In genomic region chrX:110045421-110045820, GRCh38 we compare ENCODE assay signal across 20 cellular contexts. TPM values are rescaled to one million over a fixed set of nuclear protein-coding genes. Genes with fewer than 3 reads are reported as not detected.
DNase-seq lines count a peak whose midpoint lies in the region; ATAC-seq and TF ChIP-seq lines count a peak whose summit lies in the region.
"Had no signal": no experiment of that assay in that cellular context is flagged by ENCODE, and none has a peak within 500 bp of the region (broad histone marks: within the 10 kb centered on the region; RNA-seq: fewer than 3 reads in every experiment).

No MANE protein-coding gene starts in this region.

- peaks cover 4% of the 10 kb centered on the region; the same call in 1 of the 2 replicates for H3K27me3 ChIP-seq in HUES48 (ENCODE audit: control insufficient read depth, insufficient read depth, low read length)
- no peaks in the 10 kb centered on the region for H3K27me3 ChIP-seq in GM23338 (ENCODE audit: insufficient read depth)
- H3K27me3 ChIP-seq in Peyer's patch = no peaks in the 10 kb centered on the region

- no peaks in the 10 kb centered on the region for H3K79me2 ChIP-seq in GM23338 (replicated peaks; ENCODE audit: insufficient read depth)

- H3F3A ChIP-seq in GM23338 (replicated peaks; ENCODE audit: low read depth) = no peaks in the 10 kb centered on the region

- H3K9me3 ChIP-seq in HUES48 (ENCODE audit: control insufficient read depth, insufficient read depth, low read length) (no peaks in the 10 kb centered on the region), Peyer's patch (no peaks in the 10 kb centered on the region)
- H3K9me3 ChIP-seq: Caco-2, thoracic aorta had no signal

- H3K9ac ChIP-seq in HUES48 (ENCODE audit: low read depth, low read length) = no peak overlapping the region

- H3K36me3 ChIP-seq in HUES48 (ENCODE audit: control insufficient read depth, insufficient read depth, low read length) = no peaks in the 10 kb centered on the region
- H3K36me3 ChIP-seq in GM23338 (ENCODE audit: insufficient read depth) = no peaks in the 10 kb centered on the region
- no peaks in the 10 kb centered on the region for H3K36me3 ChIP-seq in Peyer's patch
- H3K36me3 ChIP-seq: thoracic aorta had no signal

- H3K4me3 ChIP-seq in HUES48 (ENCODE audit: low read depth, low read length) (no peak overlapping the region), GM23338 (no peak overlapping the region), Peyer's patch (no peak overlapping the region)
- H3K4me3 ChIP-seq: smooth muscle cell, thoracic aorta had no signal

- no peak for TF ChIP-seq POLR2A in Peyer's patch (IDR thresholded peaks at IDR 0.05)

- no peak overlapping the region for H3K27ac Mint-ChIP-seq in GM23338
- H3K27ac Mint-ChIP-seq: activated naive CD4-positive, alpha-beta T cell treated with anti-CD3 and anti-CD28 coated beads, Interleukin-2, amount 10 ng/mL, durations not matched to agents 7 days and 5 days had no signal

- H2AFZ ChIP-seq in GM23338 = no peak overlapping the region

- ATAC-seq in left ventricle myocardium superior (peak; percentile 44), GM23338 (no peak)
- ATAC-seq: Panc1 had no signal

- no peaks in the 10 kb centered on the region for H3K36me3 Mint-ChIP-seq in GM23338 (ENCODE audit: low read depth)

- H3K4me1 ChIP-seq in HUES48 (ENCODE audit: control insufficient read depth, insufficient read depth, low read length) = peaks cover 36% of the 10 kb centered on the region
- peaks cover 16% of the 10 kb centered on the region for H3K4me1 ChIP-seq in GM23338 (ENCODE audit: insufficient read depth)
- no peaks in the 10 kb centered on the region for H3K4me1 ChIP-seq in Peyer's patch
- H3K4me1 ChIP-seq: Caco-2 had no signal

- H3K9me2 ChIP-seq in GM23338 (ENCODE audit: insufficient read depth) = no peaks in the 10 kb centered on the region

- H3K4me3 Mint-ChIP-seq in GM23338 = no peak overlapping the region; the same call in 2 of the 3 replicates
- H3K4me3 Mint-ChIP-seq: activated naive CD4-positive, alpha-beta T cell treated with anti-CD3 and anti-CD28 coated beads, Interleukin-2, amount 10 ng/mL, durations not matched to agents 7 days and 5 days had no signal

- peak; percentile 50 for DNase-seq in D341Med (ENCODE audit: low spot score)
- peak; percentile 95 for DNase-seq in NCI-H69 (lab: John Stamatoyannopoulos, UW)
- peak; percentile 30 for DNase-seq in left ventricle myocardium superior
- DNase-seq in GM23338 (ENCODE audit: low spot score) = no peak
- no peak for DNase-seq in T-helper 1 cell
- DNase-seq in activated gamma-delta T cell (lab: John Stamatoyannopoulos, UW) = no peak
- no peak for DNase-seq in Peyer's patch
- DNase-seq: activated CD4-positive, alpha-beta T cell treated with anti-CD3 and anti-CD28 coated beads, Interleukin-2, amount 50 U/mL, for 1 hour; activated naive CD4-positive, alpha-beta T cell treated with anti-CD3 and anti-CD28 coated beads, Interleukin-2, amount 10 ng/mL, durations not matched to agents 7 days and 5 days; dermis blood vessel endothelial cell; GOT3; KG1; stimulated activated CD4-positive, alpha-beta T cell treated with anti-CD3 and anti-CD28 coated beads, Interleukin-4, amount 100 ng/mL, for 4 hours; stimulated activated CD8-positive, alpha-beta memory T cell treated with anti-CD3 and anti-CD28 coated beads, Interleukin-4, amount 100 ng/mL, for 48 hours had no signal

- H3K27me3 Mint-ChIP-seq in GM23338 (ENCODE audit: insufficient read depth, low read depth, poor library complexity) = no peaks in the 10 kb centered on the region
- H3K27me3 Mint-ChIP-seq: activated naive CD4-positive, alpha-beta T cell treated with anti-CD3 and anti-CD28 coated beads, Interleukin-2, amount 10 ng/mL, durations not matched to agents 7 days and 5 days had no signal

- H3K4me2 ChIP-seq in GM23338 = no peak overlapping the region
- H3K4me2 ChIP-seq: smooth muscle cell had no signal

- no peaks in the 10 kb centered on the region for H3K9me3 Mint-ChIP-seq in GM23338
- H3K9me3 Mint-ChIP-seq: activated naive CD4-positive, alpha-beta T cell treated with anti-CD3 and anti-CD28 coated beads, Interleukin-2, amount 10 ng/mL, durations not matched to agents 7 days and 5 days had no signal

- intact Hi-C loops in left ventricle myocardium superior (cut with micrococcal nuclease) = no loop called here

- peak overlapping the region; percentile 52 for H3K27ac ChIP-seq in HUES48 (ENCODE audit: low read depth, low read length)
- no peak overlapping the region for H3K27ac ChIP-seq in GM23338 (ENCODE audit: low read depth)
- H3K27ac ChIP-seq in Peyer's patch = no peak overlapping the region
- H3K27ac ChIP-seq: epithelial cell of prostate, thoracic aorta had no signal

- no peaks in the 10 kb centered on the region for H4K20me1 ChIP-seq in GM23338 (replicated peaks; ENCODE audit: insufficient read depth)

- TF ChIP-seq CTCF in GM23338 (conservative IDR thresholded peaks at IDR 0.05; ENCODE audit: low read depth in 2 of 2) = no peak
- no peak for TF ChIP-seq CTCF in Peyer's patch (IDR thresholded peaks at IDR 0.05)

- H3K4me1 Mint-ChIP-seq in GM23338 = peaks cover 38% of the 10 kb centered on the region

TF ChIP-seq in GM23338, 12 proteins besides CTCF, POLR2A, EP300 and RAD21 (continues in another document):
- TF ChIP-seq POLR2AphosphoS5 (IDR thresholded peaks at IDR 0.05; ENCODE audit: low read depth) (no peak), NANOG (IDR thresholded peaks at IDR 0.05; ENCODE audit: borderline replicate concordance) (no peak), STAT1 (IDR thresholded peaks at IDR 0.05; ENCODE audit: unreplicated experiment) (no peak), EZH2 (IDR thresholded peaks at IDR 0.05; ENCODE audit: low read depth, unreplicated experiment) (no peak), CREB1 (CRISPR knock-in tag; IDR thresholded peaks at IDR 0.05; ENCODE audit: low read depth) (no peak), EZH2phosphoT487 (IDR thresholded peaks at IDR 0.05; ENCODE audit: unreplicated experiment) (no peak), ZNF331 (CRISPR knock-in tag; IDR thresholded peaks at IDR 0.05; ENCODE audit: low read depth) (no peak)
- TF ChIP-seq, protein P1, sequence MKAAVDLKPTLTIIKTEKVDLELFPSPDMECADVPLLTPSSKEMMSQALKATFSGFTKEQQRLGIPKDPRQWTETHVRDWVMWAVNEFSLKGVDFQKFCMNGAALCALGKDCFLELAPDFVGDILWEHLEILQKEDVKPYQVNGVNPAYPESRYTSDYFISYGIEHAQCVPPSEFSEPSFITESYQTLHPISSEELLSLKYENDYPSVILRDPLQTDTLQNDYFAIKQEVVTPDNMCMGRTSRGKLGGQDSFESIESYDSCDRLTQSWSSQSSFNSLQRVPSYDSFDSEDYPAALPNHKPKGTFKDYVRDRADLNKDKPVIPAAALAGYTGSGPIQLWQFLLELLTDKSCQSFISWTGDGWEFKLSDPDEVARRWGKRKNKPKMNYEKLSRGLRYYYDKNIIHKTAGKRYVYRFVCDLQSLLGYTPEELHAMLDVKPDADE (IDR thresholded peaks at IDR 0.05) = no peak

RNA-seq across cellular contexts. Expression of gene TMEM164, which starts 42.5 kb away (rescaled TPM):
- total RNA-seq in left ventricle myocardium superior = 60.4 TPM
- total RNA-seq in GM23338 (2014; rRNA removed; shearing (Covaris generic)) = 12.8 and 17.2 TPM in 2 replicates
- 3.2 and 3.4 TPM in 2 replicates for polyA plus RNA-seq in GM23338 (2016; fragmentation: Nextera tagmentation; extraction: Ambion mirVana)
- 10 to 100 TPM; 25.6 to 79.7 (median 73.8) TPM for total RNA-seq in Peyer's patch

Comparison
In these comparisons a context has a peak if more than half of its experiments do, and no peak if none do; other contexts are left out.
1. DNase-seq: peak in D341Med (single experiment), NCI-H69 (single experiment) and left ventricle myocardium superior (single experiment); none in GM23338 (single experiment), T-helper 1 cell (0 of 5), activated gamma-delta T cell (single experiment) and Peyer's patch (0 of 3).